9 cellular contexts compared by ENCODE assay signal in genomic region chr11:76210920-76211851, GRCh38. TPM values are rescaled to one million over a fixed set of nuclear protein-coding genes. Genes with fewer than 3 reads are reported as not detected.
DNase-seq lines count a peak whose midpoint lies in the region; FAIRE-seq and TF ChIP-seq lines count a peak whose summit lies in the region.
"Had no signal": no experiment of that assay in that cellular context is flagged by ENCODE, and none has a peak within 500 bp of the region (broad histone marks: within the 10 kb centered on the region; RNA-seq: fewer than 3 reads in every experiment).

No MANE protein-coding gene starts in this region.

- H3K4me3 ChIP-seq in A673 (ENCODE audit: low read depth, low read length, poor library complexity, severe bottlenecking) (peak overlapping the region; percentile 56), foreskin fibroblast (ENCODE audit: low read depth in 1 of 2, low read length in 2 of 2) (peak overlapping the region in 1 of 2 donors; percentile 60)

- peak; percentile 52 for FAIRE-seq in HTR-8/SVneo (lab: Jason Lieb, UNC)

- no peaks in the 10 kb centered on the region for H3K36me3 Mint-ChIP-seq in endothelial cell (ENCODE audit: low read depth, unreplicated experiment)
- H3K36me3 Mint-ChIP-seq in nephron (ENCODE audit: low read depth), result no peaks in the 10 kb centered on the region

- no peak overlapping the region for H3K27ac Mint-ChIP-seq in endothelial cell (ENCODE audit: unreplicated experiment)
- no peak overlapping the region for H3K27ac Mint-ChIP-seq in nephron

- CTCF ChIA-PET in A673 (lab: Charles Lee), result no interaction called here

- H3K4me3 Mint-ChIP-seq in endothelial cell (ENCODE audit: unreplicated experiment) (peak overlapping the region; percentile 65), nephron (peak overlapping the region; percentile 81 to 83 (median 81))

- TF ChIP-seq CTCF in A673 (conservative IDR thresholded peaks at IDR 0.05; ENCODE audit: low read depth, low read length) (no peak), endothelial cell (IDR thresholded peaks at IDR 0.05; ENCODE audit: unreplicated experiment) (no peak), nephron (IDR thresholded peaks at IDR 0.05; ENCODE audit: unreplicated experiment in 3 of 3) (no peak), foreskin fibroblast (IDR thresholded peaks at IDR 0.05; ENCODE audit: low read depth, low read length) (no peak)

- POLR2A ChIA-PET in A673 (lab: Charles Lee; ENCODE audit: low non-redundant PET), result no interaction called here

- intact Hi-C loops in A673 (cut with micrococcal nuclease; ENCODE audit: unreplicated experiment), result no loop called here

- H3K27ac ChIP-seq in A673 (ENCODE audit: low read depth, low read length, poor library complexity, severe bottlenecking), result no peak overlapping the region

- H3K9me3 Mint-ChIP-seq in endothelial cell (ENCODE audit: unreplicated experiment) (no peaks in the 10 kb centered on the region), nephron (no peaks in the 10 kb centered on the region)

- H3K36me3 ChIP-seq in A673 (ENCODE audit: insufficient read depth, low read length, poor library complexity, severe bottlenecking), result no peaks in the 10 kb centered on the region

- no peaks in the 10 kb centered on the region for H3K9me3 ChIP-seq in A673 (ENCODE audit: low read depth, low read length, poor library complexity, severe bottlenecking)

- H3K4me1 ChIP-seq in A673 (ENCODE audit: insufficient read depth, low read length, poor library complexity, severe bottlenecking), result peaks cover 24% of the 10 kb centered on the region

- DNase-seq in A673 (ENCODE audit: low spot score) (peak; percentile 19), HTR-8/SVneo (ENCODE audit: insufficient read length, low spot score) (no peak), endothelial cell (ENCODE audit: low spot score) (no peak), mucosa of gallbladder (ENCODE audit: low spot score) (no peak), foreskin fibroblast (no peak), cerebellum (ENCODE audit: low spot score) (no peak)
- DNase-seq in activated CD4-positive, CD25-positive, alpha-beta regulatory T cell (lab: John Stamatoyannopoulos, UW), result no peak

- peaks cover 29% of the 10 kb centered on the region for H3K27me3 Mint-ChIP-seq in endothelial cell (ENCODE audit: unreplicated experiment)
- H3K27me3 Mint-ChIP-seq in nephron (ENCODE audit: low read depth), result peaks cover 80% of the 10 kb centered on the region

- BruUV-seq in A673 (replicated peaks; lab: Mats Ljungman, UMichigan), result no TSS peak

- peaks cover 60% of the 10 kb centered on the region for H3K27me3 ChIP-seq in A673 (replicated peaks; ENCODE audit: insufficient read depth, low read depth, low read length, poor library complexity)

- H3K4me1 Mint-ChIP-seq in endothelial cell (ENCODE audit: unreplicated experiment) (no peaks in the 10 kb centered on the region), nephron (peaks cover 9% of the 10 kb centered on the region)

RNA-seq across cellular contexts. Expression of gene WNT11, which starts 4.9 kb away (rescaled TPM):
- total RNA-seq in A673 (2021), result 0.94 and 1.2 TPM in 2 replicates
- total RNA-seq in endothelial cell (ENCODE audit: unreplicated experiment), result 3.6 TPM
- 1.8 TPM for total RNA-seq in mucosa of gallbladder
- total RNA-seq in cerebellum, result 11.0 TPM
- total RNA-seq: HT1080 had no signal
